8 cellular contexts compared by ENCODE assay signal in the genomic region with DNA sequence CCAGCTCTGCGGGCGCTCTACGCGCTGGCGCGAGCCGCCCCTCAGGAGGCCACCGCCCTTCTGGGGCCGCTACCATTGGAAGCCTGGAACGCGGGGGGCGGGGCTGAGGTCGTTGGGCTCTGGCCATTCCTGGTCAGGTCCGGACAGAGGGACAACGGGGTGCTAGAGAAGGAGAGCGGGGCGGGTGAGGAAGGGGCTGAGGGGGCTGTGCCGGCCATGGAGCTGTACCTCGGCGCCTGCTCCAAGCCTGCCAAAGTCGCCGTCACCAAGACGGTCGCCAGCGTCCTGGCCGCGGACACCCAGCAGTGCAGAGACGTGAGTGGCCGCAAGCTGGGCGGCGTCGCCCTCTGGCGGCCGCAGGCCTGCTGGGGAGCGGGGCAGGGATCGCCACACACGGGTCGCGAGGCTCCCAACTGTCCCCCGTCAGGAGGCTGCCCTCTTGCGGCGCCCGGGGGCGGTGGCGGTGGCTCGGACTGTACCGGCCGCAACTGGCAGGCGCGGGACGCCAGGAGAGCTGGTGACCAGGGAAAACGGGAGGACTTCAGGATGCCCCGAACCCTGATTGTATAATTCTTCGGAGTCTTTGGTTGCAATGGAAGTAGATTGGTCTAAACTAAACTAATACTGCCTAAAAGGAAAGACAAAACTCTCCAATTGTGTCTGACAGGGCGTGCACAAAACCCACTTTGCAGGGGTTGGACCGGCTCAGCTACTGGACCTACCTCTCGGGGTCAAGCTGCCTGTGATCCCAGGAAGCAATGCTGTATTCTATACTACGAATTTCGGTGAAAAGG. TPM values are rescaled to one million over a fixed set of nuclear protein-coding genes. Genes with fewer than 3 reads are reported as not detected.
A peak's percentile ranks its signal among the peaks of the same experiment; 100 is the strongest.
DNase-seq lines count a peak whose midpoint lies in the region; ATAC-seq and TF ChIP-seq lines count a peak whose summit lies in the region.

A gene with protein sequence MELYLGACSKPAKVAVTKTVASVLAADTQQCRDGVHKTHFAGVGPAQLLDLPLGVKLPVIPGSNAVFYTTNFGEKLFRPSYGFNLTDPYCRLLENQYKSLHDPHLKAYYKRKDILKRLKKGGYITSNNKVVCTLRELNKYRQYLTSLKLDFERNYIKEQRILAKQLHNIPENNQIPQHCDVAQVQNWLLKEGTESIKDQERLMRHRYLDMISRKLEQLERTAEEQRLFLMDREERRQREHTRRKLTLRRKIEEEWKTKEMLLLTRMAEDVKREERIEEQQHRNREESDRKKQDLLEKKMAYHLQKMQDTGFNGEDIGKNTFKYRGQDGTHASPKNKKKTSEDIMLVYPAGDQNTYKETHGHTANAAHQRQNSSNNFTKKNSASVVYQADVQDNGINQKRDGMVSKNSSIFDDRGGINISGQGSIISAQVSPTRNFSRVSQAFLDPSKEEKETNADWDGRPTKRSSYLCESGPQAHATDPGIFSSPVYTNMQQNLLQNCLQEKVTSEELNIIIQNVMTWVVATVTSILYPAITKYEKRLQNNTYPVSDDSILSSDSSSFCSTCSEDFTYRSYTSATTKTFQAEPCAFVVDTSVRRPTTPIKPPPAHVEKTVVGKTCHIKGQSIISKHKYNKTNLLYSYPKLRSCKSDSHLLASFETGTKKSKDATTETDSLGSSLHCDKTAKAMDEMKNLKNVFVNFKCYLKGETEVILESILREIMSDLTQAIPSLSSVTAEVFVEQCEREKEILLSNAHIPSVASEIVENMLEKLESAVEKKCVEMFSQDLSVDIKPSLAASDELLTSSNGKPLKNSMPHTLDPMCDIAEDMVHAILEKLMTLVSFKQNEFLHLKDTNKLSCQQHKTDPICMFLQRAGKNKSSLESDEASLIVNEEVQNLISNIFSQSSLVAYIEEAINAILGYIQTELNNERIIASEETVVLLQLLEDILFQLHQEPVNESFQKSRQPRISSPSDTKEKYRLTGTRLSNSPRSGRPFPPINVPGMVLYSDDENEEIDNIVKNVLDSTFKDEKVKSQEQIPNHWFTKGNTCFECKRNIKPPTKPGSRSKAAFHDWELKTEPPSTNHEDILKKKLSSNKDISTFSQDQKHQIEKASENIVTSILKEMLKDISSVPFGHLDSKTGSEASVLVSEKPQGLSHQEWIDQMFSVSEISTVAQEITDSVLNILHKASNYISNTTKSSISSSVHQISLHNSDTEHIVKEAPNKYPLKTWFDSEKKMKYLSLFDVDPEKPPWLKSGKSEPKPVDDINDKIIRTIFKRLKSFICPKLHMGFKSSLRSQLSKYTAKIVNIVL (N-terminal part only) (plus strand): TSS at position 126 of the 794 bp plus-strand sequence. CDS start 91 bp downstream, at position 217.

- H3K4me3 ChIP-seq in osteoblast (ENCODE audit: insufficient read depth, low read length): peak within 1 kb of the TSS; percentile 66

- H3K79me2 ChIP-seq in osteoblast (ENCODE audit: insufficient read depth, low read length): no peaks in the 10 kb centered on the region

- no peaks in the 10 kb centered on the region for H3K9me3 ChIP-seq in osteoblast (ENCODE audit: low read depth, low read length)

- no peaks in the 10 kb centered on the region for H4K20me1 ChIP-seq in osteoblast (ENCODE audit: insufficient read depth, low read length)

- peak; percentile 69 for DNase-seq in CD1c-positive myeloid dendritic cell (ENCODE audit: extremely low spot score)
- DNase-seq in activated T-cell treated with anti-CD3 and anti-CD28 coated beads, Interleukin-2, amount 50 U/mL, for 1 hour: peak; percentile 15
- peak; percentile 73 for DNase-seq in foreskin melanocyte
- DNase-seq in osteoblast (ENCODE audit: insufficient read length, low spot score, missing footprints): peak; percentile 91
- no peak for DNase-seq in A172 (ENCODE audit: low spot score)

- H3K4me2 ChIP-seq in osteoblast (ENCODE audit: insufficient read depth, low read length): peak within 1 kb of the TSS; percentile 62

- peaks cover 4% of the 10 kb centered on the region for H3K4me1 ChIP-seq in osteoblast (ENCODE audit: insufficient read depth, low read length)

- peak within 1 kb of the TSS; percentile 71 for H2AFZ ChIP-seq in osteoblast (ENCODE audit: low read length)

- no peaks in the 10 kb centered on the region for H3K36me3 ChIP-seq in osteoblast (ENCODE audit: insufficient read depth, low read length)

- peak; percentile 53 for TF ChIP-seq CTCF in osteoblast (IDR thresholded peaks at IDR 0.05; ENCODE audit: extremely low read depth, low read depth, low read length)

- ATAC-seq in GM19397 (IDR thresholded peaks at IDR 0.05; ENCODE audit: unreplicated experiment) (peak; percentile 97), HG03439 (IDR thresholded peaks at IDR 0.05; ENCODE audit: unreplicated experiment) (peak; percentile 86), SK-N-SH treated with all-trans-retinoic acid at 6 μM for 48 hours (no peak)

- H3K27ac ChIP-seq in osteoblast (ENCODE audit: low read depth, low read length): no peak within 1 kb of the TSS

- H3K27me3 ChIP-seq in osteoblast (ENCODE audit: insufficient read depth, low read length): no peaks in the 10 kb centered on the region

TF ChIP-seq in SK-N-SH treated with all-trans-retinoic acid at 6 μM for 48 hours, 23 proteins besides CTCF, POLR2A, EP300 and RAD21:
- TF ChIP-seq, protein P1, sequence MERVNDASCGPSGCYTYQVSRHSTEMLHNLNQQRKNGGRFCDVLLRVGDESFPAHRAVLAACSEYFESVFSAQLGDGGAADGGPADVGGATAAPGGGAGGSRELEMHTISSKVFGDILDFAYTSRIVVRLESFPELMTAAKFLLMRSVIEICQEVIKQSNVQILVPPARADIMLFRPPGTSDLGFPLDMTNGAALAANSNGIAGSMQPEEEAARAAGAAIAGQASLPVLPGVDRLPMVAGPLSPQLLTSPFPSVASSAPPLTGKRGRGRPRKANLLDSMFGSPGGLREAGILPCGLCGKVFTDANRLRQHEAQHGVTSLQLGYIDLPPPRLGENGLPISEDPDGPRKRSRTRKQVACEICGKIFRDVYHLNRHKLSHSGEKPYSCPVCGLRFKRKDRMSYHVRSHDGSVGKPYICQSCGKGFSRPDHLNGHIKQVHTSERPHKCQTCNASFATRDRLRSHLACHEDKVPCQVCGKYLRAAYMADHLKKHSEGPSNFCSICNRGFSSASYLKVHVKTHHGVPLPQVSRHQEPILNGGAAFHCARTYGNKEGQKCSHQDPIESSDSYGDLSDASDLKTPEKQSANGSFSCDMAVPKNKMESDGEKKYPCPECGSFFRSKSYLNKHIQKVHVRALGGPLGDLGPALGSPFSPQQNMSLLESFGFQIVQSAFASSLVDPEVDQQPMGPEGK (CRISPR knock-in tag; IDR thresholded peaks at IDR 0.05; ENCODE audit: borderline replicate concordance): no peak
- no peak for TF ChIP-seq ZC3H10 (CRISPR knock-in tag; IDR thresholded peaks at IDR 0.05)

RNA-seq across cellular contexts. Expression of the gene that starts here (rescaled TPM):
- total RNA-seq in osteoblast: under 0.01 TPM in 2 replicates
- 0.03 TPM in 1 of 2 replicates, not detected in the other for total RNA-seq in A172 (2014; rRNA removed; shearing (Covaris generic))

Comparison
In these comparisons a context has a peak if more than half of its experiments do, and no peak if none do; other contexts are left out.
1. Peak in DNase-seq, H3K4me3 ChIP-seq and H3K4me2 ChIP-seq in osteoblast; RNA of the gene not detected or under 1 TPM.